In the genomic region with DNA sequence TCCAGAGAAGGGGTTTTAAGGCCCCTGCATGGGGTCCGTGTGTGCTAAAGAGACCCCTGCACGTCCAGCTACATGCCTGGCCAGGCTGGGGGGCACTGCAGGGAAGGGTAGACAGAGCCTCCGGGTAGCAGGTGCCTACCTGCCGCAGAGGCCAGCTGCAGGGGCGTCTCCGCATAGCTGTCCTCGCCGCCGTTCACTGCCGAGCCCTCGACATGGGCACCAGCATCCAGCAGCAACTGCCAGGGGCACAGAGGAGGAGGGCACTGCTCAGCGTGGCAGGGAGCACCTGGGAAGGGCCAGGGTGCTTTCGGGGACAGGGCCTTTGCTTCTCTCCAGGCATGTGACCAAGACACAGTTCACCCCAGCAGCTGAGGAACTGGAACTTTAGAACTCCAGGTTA, we compare ENCODE assay signal across 25 cellular contexts.
"Had no signal": no experiment of that assay in that cellular context is flagged by ENCODE, and none has a peak within 500 bp of the region (broad histone marks: within the 10 kb centered on the region; RNA-seq: fewer than 3 reads in every experiment).

No MANE protein-coding gene starts in this region.

- H3K9ac ChIP-seq: parathyroid adenoma had no signal

- H2AFZ ChIP-seq: parathyroid adenoma had no signal

- DNase-seq: nephron progenitor cell; nucleus accumbens; ovary; sigmoid colon; small intestine; stimulated activated CD4-positive, alpha-beta T cell treated with anti-CD3 and anti-CD28 coated beads, Interleukin-15, amount 100 ng/mL, for 24 hours; stimulated activated CD4-positive, alpha-beta T cell treated with anti-CD3 and anti-CD28 coated beads, Interleukin-2, amount 100 ng/mL, for 24 hours; stimulated activated CD4-positive, alpha-beta T cell treated with anti-CD3 and anti-CD28 coated beads, Interleukin-2, amount 100 ng/mL, for 48 hours; stimulated activated CD4-positive, alpha-beta T cell treated with anti-CD3 and anti-CD28 coated beads, Interleukin-4, amount 100 ng/mL, for 24 hours; stimulated activated naive B cell treated with anti-CD40 and anti-IgM and Interleukin-4, amounts not matched to agents 10 μg/mL and 1 μg/mL and 100 μg/mL, for 72 hours; stimulated activated naive CD4-positive, alpha-beta T cell treated with Interleukin-2 at 50 U/mL for 16 hours; stomach; thyroid gland had no signal

- FAIRE-seq: small intestine, urothelium cell line had no signal

- H3K27me3 ChIP-seq: neutrophil, ovary, right lobe of liver, sigmoid colon, stomach, thyroid gland, tibial nerve, upper lobe of left lung, vagina had no signal

- H3K36me3 ChIP-seq: ovary, thyroid gland had no signal

- H3K27ac ChIP-seq: neutrophil, ovary, parathyroid adenoma, psoas muscle, right lobe of liver, sigmoid colon, stomach, thoracic aorta, thyroid gland, tibial nerve, upper lobe of left lung, vagina had no signal

- H3K9me3 ChIP-seq: neutrophil, ovary, psoas muscle, right lobe of liver, sigmoid colon, stomach, thoracic aorta, thyroid gland, tibial nerve, upper lobe of left lung, vagina had no signal

- H3K4me3 ChIP-seq: ovary, psoas muscle, right lobe of liver, sigmoid colon, stomach, thoracic aorta, thyroid gland, tibial nerve, upper lobe of left lung, vagina had no signal

- ATAC-seq: natural killer cell treated with Interleukin-12 subunit alpha and Interleukin-12 subunit beta and Interleukin-15 and Interleukin-18, amount 100 ng/mL, for 72 hours; psoas muscle; right cardiac atrium; right lobe of liver; stimulated activated effector memory CD8-positive, alpha-beta T cell treated with anti-CD3 and anti-CD28 coated beads, Interleukin-12 subunit alpha, Interleukin-12 subunit beta, amount 100 ng/mL, for 72 hours; stimulated activated naive B cell treated with anti-CD40 and anti-IgM and Interleukin-4, amounts not matched to agents 10 μg/mL and 1 μg/mL and 100 μg/mL, for 72 hours had no signal

- H3K4me1 ChIP-seq: parathyroid adenoma, right lobe of liver, sigmoid colon, stomach, thyroid gland, tibial nerve, upper lobe of left lung had no signal

- H3K79me2 ChIP-seq: parathyroid adenoma had no signal
